28 cellular contexts compared by ENCODE assay signal in the genomic region with DNA sequence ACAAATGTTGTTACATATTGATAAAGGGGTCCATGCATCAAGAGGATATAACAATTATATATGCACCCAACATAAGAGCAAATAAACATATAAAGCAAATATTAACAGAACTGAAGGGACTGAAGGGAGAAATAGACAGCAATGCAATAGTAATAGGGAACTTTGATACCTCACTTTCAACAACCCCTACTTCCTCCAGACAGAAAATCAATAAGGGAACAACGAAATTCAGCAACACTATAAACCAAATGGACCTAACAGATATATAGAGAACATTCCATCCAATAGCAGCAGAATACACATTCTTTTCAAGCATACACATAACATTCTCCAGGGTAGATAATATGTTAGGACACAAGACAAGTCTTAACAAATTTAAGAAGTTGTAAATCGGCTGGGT.
"Had no signal": no experiment of that assay in that cellular context is flagged by ENCODE, and none has a peak within 500 bp of the region (broad histone marks: within the 10 kb centered on the region; RNA-seq: fewer than 3 reads in every experiment).

No MANE protein-coding gene starts in this region.

- H3K36me3 ChIP-seq: neural progenitor cell, ovary, spleen, suprapubic skin, tibial artery, transverse colon, upper lobe of right lung, vagina had no signal

- H3K27ac ChIP-seq: neural progenitor cell, ovary, parathyroid adenoma, psoas muscle, skin epidermis, spleen, suprapubic skin, testis, tibial artery, transverse colon, upper lobe of right lung, vagina had no signal

- H3K27me3 ChIP-seq: neural progenitor cell, spleen, suprapubic skin, testis, tibial artery, transverse colon, upper lobe of right lung, vagina had no signal

- DNase-seq: natural killer cell; occipital lobe; ovary; posterior cingulate gyrus; psoas muscle; right cardiac atrium; spleen; stimulated activated CD4-positive, alpha-beta T cell treated with anti-CD3 and anti-CD28 coated beads, Interleukin-12 subunit alpha, Interleukin-12 subunit beta, amount 100 ng/mL, for 4 hours; stimulated activated CD4-positive, alpha-beta T cell treated with anti-CD3 and anti-CD28 coated beads, Interleukin-1b, Interleukin-23, amount 100 ng/mL, for 48 hours; stimulated activated CD4-positive, alpha-beta T cell treated with anti-CD3 and anti-CD28 coated beads, Interleukin-4, amount 100 ng/mL, for 1 hour; stimulated activated CD4-positive, alpha-beta T cell treated with anti-CD3 and anti-CD28 coated beads, Interleukin-4, amount 100 ng/mL, for 4 hours; stimulated activated CD8-positive, alpha-beta memory T cell treated with anti-CD3 and anti-CD28 coated beads, Interleukin-4, amount 100 ng/mL, for 48 hours; stimulated activated naive CD4-positive, alpha-beta T cell; stimulated activated naive CD8-positive, alpha-beta T cell treated with anti-CD3 and anti-CD28 coated beads, Interleukin-15, amount 100 ng/mL, for 72 hours; stimulated activated naive CD8-positive, alpha-beta T cell treated with anti-CD3 and anti-CD28 coated beads, Interleukin-15, Interleukin-2, amounts not matched to agents 100 U/mL and 50 U/mL, for 24 hours; substantia nigra; testis; tibial artery; transverse colon; upper lobe of right lung had no signal

- H3K4me2 ChIP-seq: neural progenitor cell, smooth muscle cell had no signal

- H3K9me3 ChIP-seq: ovary, suprapubic skin, testis, upper lobe of right lung, vagina had no signal

- H3K9ac ChIP-seq: neural progenitor cell, parathyroid adenoma had no signal

- H3K4me1 ChIP-seq: neural progenitor cell, parathyroid adenoma, psoas muscle, spleen, suprapubic skin, testis, tibial artery, transverse colon, upper lobe of right lung, vagina had no signal

- H3K4me3 ChIP-seq: neural progenitor cell, ovary, psoas muscle, skin epidermis, smooth muscle cell, spleen, suprapubic skin, testis, tibial artery, transverse colon, upper lobe of right lung, vagina had no signal

- H2AFZ ChIP-seq: neural progenitor cell, parathyroid adenoma had no signal

- ATAC-seq: natural killer cell; psoas muscle; right cardiac atrium; sciatic nerve; stimulated activated memory B cell treated with anti-CD40 and anti-IgM and Interleukin-4, amounts not matched to agents 10 μg/mL and 1 μg/mL and 100 μg/mL, for 72 hours; stimulated activated naive CD8-positive, alpha-beta T cell treated with anti-CD3 and anti-CD28 coated beads, Interleukin-15, amount 100 ng/mL, for 72 hours; stimulated activated naive CD8-positive, alpha-beta T cell treated with anti-CD3 and anti-CD28 coated beads, Interleukin-15, Interleukin-2, amounts not matched to agents 100 U/mL and 50 U/mL, for 24 hours; upper lobe of right lung had no signal
